22 cellular contexts compared by ENCODE assay signal in genomic region chr2:58803192-58803591, GRCh38.
A peak's percentile ranks its signal among the peaks of the same experiment; 100 is the strongest.
DNase-seq lines count a peak whose midpoint lies in the region; ATAC-seq and TF ChIP-seq lines count a peak whose summit lies in the region.
"Had no signal": no experiment of that assay in that cellular context is flagged by ENCODE, and none has a peak within 500 bp of the region (broad histone marks: within the 10 kb centered on the region; RNA-seq: fewer than 3 reads in every experiment).

No MANE protein-coding gene starts in this region.

- no peaks in the 10 kb centered on the region for H3K9me3 ChIP-seq in spleen
- no peaks in the 10 kb centered on the region for H3K9me3 ChIP-seq in CD4-positive, alpha-beta memory T cell (ENCODE audit: control insufficient read depth in 1 of 2, low read length in 2 of 2)
- H3K9me3 ChIP-seq: SK-N-SH had no signal

- H3K4me3 Mint-ChIP-seq in activated naive CD8-positive, alpha-beta T cell treated with anti-CD3 and anti-CD28 coated beads for 36 hours: no peak overlapping the region
- H3K4me3 Mint-ChIP-seq in activated naive CD8-positive, alpha-beta T cell treated with anti-CD3 and anti-CD28 coated beads, Interleukin-2, amount 50 U/mL, for 24 hours: no peak overlapping the region
- no peak overlapping the region for H3K4me3 Mint-ChIP-seq in activated CD4-positive, alpha-beta memory T cell treated with anti-CD3 and anti-CD28 coated beads, Interleukin-2, amount 10 ng/mL, durations not matched to agents 7 days and 5 days
- H3K4me3 Mint-ChIP-seq in CD4-positive, alpha-beta memory T cell: no peak overlapping the region
- H3K4me3 Mint-ChIP-seq: CD14-positive monocyte had no signal

- 53 to 75% (median 60%) methylated on average over 2 of the region's 2 CpGs for WGBS in spleen, 5 donors

- POLR2A ChIA-PET in activated CD4-positive, alpha-beta memory T cell treated with anti-CD3 and anti-CD28 coated beads, Interleukin-2, amount 10 ng/mL, durations not matched to agents 7 days and 5 days (lab: Charles Lee): no interaction called here
- POLR2A ChIA-PET in CD4-positive, alpha-beta memory T cell (lab: Charles Lee; ENCODE audit: partially characterized antibody): no interaction called here

- intact Hi-C loops in spleen (cut with DNase I; ENCODE audit: low total_unique reads): no loop called here
- intact Hi-C loops in CD4-positive, alpha-beta memory T cell (cut with micrococcal nuclease): no loop called here

- H3K9me3 Mint-ChIP-seq in activated naive CD8-positive, alpha-beta T cell treated with anti-CD3 and anti-CD28 coated beads for 36 hours: no peaks in the 10 kb centered on the region
- peaks cover 3% of the 10 kb centered on the region for H3K9me3 Mint-ChIP-seq in activated naive CD8-positive, alpha-beta T cell treated with anti-CD3 and anti-CD28 coated beads, Interleukin-2, amount 50 U/mL, for 24 hours
- H3K9me3 Mint-ChIP-seq in activated CD4-positive, alpha-beta memory T cell treated with anti-CD3 and anti-CD28 coated beads, Interleukin-2, amount 10 ng/mL, durations not matched to agents 7 days and 5 days: no peaks in the 10 kb centered on the region
- H3K9me3 Mint-ChIP-seq in CD4-positive, alpha-beta memory T cell: peaks cover 0 to 5% (median 0%) of the 10 kb centered on the region in 8 donors

- no peak for TF ChIP-seq POLR2A in spleen (IDR thresholded peaks at IDR 0.05)

- H3K27ac Mint-ChIP-seq in activated naive CD8-positive, alpha-beta T cell treated with anti-CD3 and anti-CD28 coated beads for 36 hours: peak overlapping the region; percentile 7
- H3K27ac Mint-ChIP-seq in activated naive CD8-positive, alpha-beta T cell treated with anti-CD3 and anti-CD28 coated beads, Interleukin-2, amount 50 U/mL, for 24 hours: no peak overlapping the region
- no peak overlapping the region for H3K27ac Mint-ChIP-seq in activated CD4-positive, alpha-beta memory T cell treated with anti-CD3 and anti-CD28 coated beads, Interleukin-2, amount 10 ng/mL, durations not matched to agents 7 days and 5 days
- H3K27ac Mint-ChIP-seq in CD4-positive, alpha-beta memory T cell: no peak overlapping the region

- no peaks in the 10 kb centered on the region for H3K4me1 ChIP-seq in spleen
- H3K4me1 ChIP-seq in CD4-positive, alpha-beta memory T cell (ENCODE audit: insufficient read depth, low read length): no peaks in the 10 kb centered on the region

- DNase-seq in activated naive CD8-positive, alpha-beta T cell treated with anti-CD3 and anti-CD28 coated beads for 36 hours: no peak
- no peak for DNase-seq in activated naive CD8-positive, alpha-beta T cell treated with anti-CD3 and anti-CD28 coated beads, Interleukin-2, amount 50 U/mL, for 24 hours
- DNase-seq in iPS-NIHi7 (ENCODE audit: extremely low spot score): no peak
- no peak for DNase-seq in activated CD4-positive, alpha-beta memory T cell treated with anti-CD3 and anti-CD28 coated beads, Interleukin-2, amount 10 ng/mL, durations not matched to agents 7 days and 5 days
- no peak for DNase-seq in spleen
- DNase-seq in CD4-positive, alpha-beta memory T cell: no peak
- DNase-seq: 8988T, COR-L47, DMS 273 treated with DMSO at 0.1 percent for 48 hours, DND-41, NCI-H1417, NCI-H187, NCI-H2107, NCI-H510A, NCI-H82, PC-3, RPMI8226, SHP77 treated with DMSO at 0.1 percent for 48 hours, SK-N-SH had no signal

- TF ChIP-seq CTCF in spleen (IDR thresholded peaks at IDR 0.05 in 8 of 11, conservative IDR thresholded peaks at IDR 0.05 in 3 of 11): no peak

- ATAC-seq in activated naive CD8-positive, alpha-beta T cell treated with anti-CD3 and anti-CD28 coated beads, Interleukin-2, amount 50 U/mL, for 24 hours: no peak
- ATAC-seq in GM21717 (IDR thresholded peaks at IDR 0.05; ENCODE audit: unreplicated experiment) (peak; percentile 78), HG03135 (IDR thresholded peaks at IDR 0.05; ENCODE audit: unreplicated experiment) (peak; percentile 55)
- ATAC-seq: PC-3 had no signal

- no peak overlapping the region for H3K4me3 ChIP-seq in spleen
- no peak overlapping the region for H3K4me3 ChIP-seq in CD4-positive, alpha-beta memory T cell (ENCODE audit: low read length in 2 of 2)

- no peaks in the 10 kb centered on the region for H3K36me3 Mint-ChIP-seq in activated naive CD8-positive, alpha-beta T cell treated with anti-CD3 and anti-CD28 coated beads for 36 hours
- H3K36me3 Mint-ChIP-seq in activated naive CD8-positive, alpha-beta T cell treated with anti-CD3 and anti-CD28 coated beads, Interleukin-2, amount 50 U/mL, for 24 hours (ENCODE audit: low read depth): no peaks in the 10 kb centered on the region
- H3K36me3 Mint-ChIP-seq in activated CD4-positive, alpha-beta memory T cell treated with anti-CD3 and anti-CD28 coated beads, Interleukin-2, amount 10 ng/mL, durations not matched to agents 7 days and 5 days (ENCODE audit: low read depth): no peaks in the 10 kb centered on the region
- H3K36me3 Mint-ChIP-seq in CD4-positive, alpha-beta memory T cell: no peaks in the 10 kb centered on the region
- H3K36me3 Mint-ChIP-seq: CD14-positive monocyte had no signal

- CTCF ChIA-PET in activated CD4-positive, alpha-beta memory T cell treated with anti-CD3 and anti-CD28 coated beads, Interleukin-2, amount 10 ng/mL, durations not matched to agents 7 days and 5 days (lab: Charles Lee): no interaction called here
- CTCF ChIA-PET in CD4-positive, alpha-beta memory T cell (lab: Charles Lee; ENCODE audit: partially characterized antibody): no interaction called here

- H3K4me1 Mint-ChIP-seq in activated naive CD8-positive, alpha-beta T cell treated with anti-CD3 and anti-CD28 coated beads for 36 hours: peaks cover 3% of the 10 kb centered on the region
- no peaks in the 10 kb centered on the region for H3K4me1 Mint-ChIP-seq in activated naive CD8-positive, alpha-beta T cell treated with anti-CD3 and anti-CD28 coated beads, Interleukin-2, amount 50 U/mL, for 24 hours
- H3K4me1 Mint-ChIP-seq in activated CD4-positive, alpha-beta memory T cell treated with anti-CD3 and anti-CD28 coated beads, Interleukin-2, amount 10 ng/mL, durations not matched to agents 7 days and 5 days: no peaks in the 10 kb centered on the region
- H3K4me1 Mint-ChIP-seq in CD4-positive, alpha-beta memory T cell: no peaks in the 10 kb centered on the region

- H3K27me3 ChIP-seq in spleen (replicated peaks in 1 of 7): no peaks in the 10 kb centered on the region
- H3K27me3 ChIP-seq in CD4-positive, alpha-beta memory T cell (ENCODE audit: insufficient read depth, low read length): no peaks in the 10 kb centered on the region

- H3K27me3 Mint-ChIP-seq in activated naive CD8-positive, alpha-beta T cell treated with anti-CD3 and anti-CD28 coated beads for 36 hours: no peaks in the 10 kb centered on the region
- no peaks in the 10 kb centered on the region for H3K27me3 Mint-ChIP-seq in activated naive CD8-positive, alpha-beta T cell treated with anti-CD3 and anti-CD28 coated beads, Interleukin-2, amount 50 U/mL, for 24 hours
- no peaks in the 10 kb centered on the region for H3K27me3 Mint-ChIP-seq in activated CD4-positive, alpha-beta memory T cell treated with anti-CD3 and anti-CD28 coated beads, Interleukin-2, amount 10 ng/mL, durations not matched to agents 7 days and 5 days
- H3K27me3 Mint-ChIP-seq in CD4-positive, alpha-beta memory T cell: no peaks in the 10 kb centered on the region

- no peaks in the 10 kb centered on the region for H3K36me3 ChIP-seq in spleen
- H3K36me3 ChIP-seq in CD4-positive, alpha-beta memory T cell (ENCODE audit: insufficient read depth, low read length): no peaks in the 10 kb centered on the region

- H3K27ac ChIP-seq in spleen: no peak overlapping the region
- no peak overlapping the region for H3K27ac ChIP-seq in CD4-positive, alpha-beta memory T cell (ENCODE audit: low read depth, low read length)
